ENCODE assay signal across 1 cellular context in genomic region chr2:172698041-172698863, GRCh38.
TF ChIP-seq lines count a peak whose summit lies in the region.

No MANE protein-coding gene starts in this region.

TF ChIP-seq in K562, 482 proteins besides CTCF, POLR2A, EP300 and RAD21 (continued from another document):
- TF ChIP-seq, protein P1, sequence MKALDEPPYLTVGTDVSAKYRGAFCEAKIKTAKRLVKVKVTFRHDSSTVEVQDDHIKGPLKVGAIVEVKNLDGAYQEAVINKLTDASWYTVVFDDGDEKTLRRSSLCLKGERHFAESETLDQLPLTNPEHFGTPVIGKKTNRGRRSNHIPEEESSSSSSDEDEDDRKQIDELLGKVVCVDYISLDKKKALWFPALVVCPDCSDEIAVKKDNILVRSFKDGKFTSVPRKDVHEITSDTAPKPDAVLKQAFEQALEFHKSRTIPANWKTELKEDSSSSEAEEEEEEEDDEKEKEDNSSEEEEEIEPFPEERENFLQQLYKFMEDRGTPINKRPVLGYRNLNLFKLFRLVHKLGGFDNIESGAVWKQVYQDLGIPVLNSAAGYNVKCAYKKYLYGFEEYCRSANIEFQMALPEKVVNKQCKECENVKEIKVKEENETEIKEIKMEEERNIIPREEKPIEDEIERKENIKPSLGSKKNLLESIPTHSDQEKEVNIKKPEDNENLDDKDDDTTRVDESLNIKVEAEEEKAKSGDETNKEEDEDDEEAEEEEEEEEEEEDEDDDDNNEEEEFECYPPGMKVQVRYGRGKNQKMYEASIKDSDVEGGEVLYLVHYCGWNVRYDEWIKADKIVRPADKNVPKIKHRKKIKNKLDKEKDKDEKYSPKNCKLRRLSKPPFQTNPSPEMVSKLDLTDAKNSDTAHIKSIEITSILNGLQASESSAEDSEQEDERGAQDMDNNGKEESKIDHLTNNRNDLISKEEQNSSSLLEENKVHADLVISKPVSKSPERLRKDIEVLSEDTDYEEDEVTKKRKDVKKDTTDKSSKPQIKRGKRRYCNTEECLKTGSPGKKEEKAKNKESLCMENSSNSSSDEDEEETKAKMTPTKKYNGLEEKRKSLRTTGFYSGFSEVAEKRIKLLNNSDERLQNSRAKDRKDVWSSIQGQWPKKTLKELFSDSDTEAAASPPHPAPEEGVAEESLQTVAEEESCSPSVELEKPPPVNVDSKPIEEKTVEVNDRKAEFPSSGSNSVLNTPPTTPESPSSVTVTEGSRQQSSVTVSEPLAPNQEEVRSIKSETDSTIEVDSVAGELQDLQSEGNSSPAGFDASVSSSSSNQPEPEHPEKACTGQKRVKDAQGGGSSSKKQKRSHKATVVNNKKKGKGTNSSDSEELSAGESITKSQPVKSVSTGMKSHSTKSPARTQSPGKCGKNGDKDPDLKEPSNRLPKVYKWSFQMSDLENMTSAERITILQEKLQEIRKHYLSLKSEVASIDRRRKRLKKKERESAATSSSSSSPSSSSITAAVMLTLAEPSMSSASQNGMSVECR (CRISPR knock-in tag; IDR thresholded peaks at IDR 0.05) = no peak
- peak; percentile 90 for TF ChIP-seq JUND (IDR thresholded peaks at IDR 0.05; ENCODE audit: borderline replicate concordance, low read depth, low read length)
- TF ChIP-seq JUND (tag; IDR thresholded peaks at IDR 0.05; ENCODE audit: borderline replicate concordance, low read depth, low read length) = peak; percentile 91
- TF ChIP-seq, protein P2, sequence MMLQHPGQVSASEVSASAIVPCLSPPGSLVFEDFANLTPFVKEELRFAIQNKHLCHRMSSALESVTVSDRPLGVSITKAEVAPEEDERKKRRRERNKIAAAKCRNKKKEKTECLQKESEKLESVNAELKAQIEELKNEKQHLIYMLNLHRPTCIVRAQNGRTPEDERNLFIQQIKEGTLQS (IDR thresholded peaks at IDR 0.05) = peak; percentile 94
- TF ChIP-seq, protein P2 (CRISPR knock-in tag; conservative IDR thresholded peaks at IDR 0.05) = no peak
- TF ChIP-seq JUNB (CRISPR knock-in tag; conservative IDR thresholded peaks at IDR 0.05) = peak; percentile 84
- no peak for TF ChIP-seq STAT5B (CRISPR knock-in tag; IDR thresholded peaks at IDR 0.05)
- TF ChIP-seq SMARCE1 (IDR thresholded peaks at IDR 0.05) = peak; percentile 34; the same call in 1 of the 2 replicates
- peak; percentile 16; the same call in 1 of the 2 replicates for TF ChIP-seq SMARCA4 (IDR thresholded peaks at IDR 0.05)
TF ChIP-seq in K562: peak in this region for 11.
